Comparison of ENCODE assay signal across 8 cellular contexts in the genomic region with DNA sequence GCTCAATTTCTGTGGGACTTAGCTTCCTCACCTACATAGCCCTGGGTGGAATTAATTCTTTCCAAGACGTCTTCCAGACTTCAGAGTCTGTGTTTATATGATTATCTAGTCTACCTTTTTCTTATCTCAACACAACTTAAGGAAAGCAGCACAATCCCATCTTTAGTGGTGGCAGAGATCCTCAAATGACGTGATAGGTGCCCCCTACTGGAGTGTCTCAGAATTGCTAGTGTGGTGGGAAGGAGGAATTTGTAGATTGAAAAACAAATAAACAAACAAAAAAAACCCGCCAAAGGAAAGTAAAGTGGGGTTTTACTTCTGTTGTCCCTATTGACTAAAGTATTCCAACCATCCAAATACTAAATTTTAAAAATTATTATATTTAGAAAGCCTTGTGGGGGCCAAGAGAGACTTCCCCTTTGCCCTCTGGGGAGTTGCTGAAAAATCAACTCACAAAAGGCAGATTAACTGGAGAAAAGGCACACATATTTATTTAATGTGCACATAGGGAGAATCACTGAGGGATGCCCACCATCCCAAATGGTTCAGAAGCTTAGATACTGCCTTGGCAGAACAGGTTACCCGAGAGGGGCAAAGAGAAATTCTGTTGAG.
DNase-seq lines count a peak whose midpoint lies in the region; ATAC-seq and TF ChIP-seq lines count a peak whose summit lies in the region.

No MANE protein-coding gene starts in this region.

- TF ChIP-seq POLR2A in uterus (IDR thresholded peaks at IDR 0.05) = no peak

- no peaks in the 10 kb centered on the region for H3K36me3 Mint-ChIP-seq in stimulated activated memory B cell treated with anti-CD40 and anti-IgM and Interleukin-4, amounts not matched to agents 10 μg/mL and 1 μg/mL and 100 μg/mL, for 72 hours

- intact Hi-C loops in uterus (cut with DNase I; ENCODE audit: low total_unique reads) = no loop called here

- peak; percentile 26 to 27 for DNase-seq in activated CD4-positive, alpha-beta T cell treated with anti-CD3 and anti-CD28 coated beads for 24 hours (ENCODE audit: low read depth in 2 of 2)
- DNase-seq in activated CD4-positive, alpha-beta T cell treated with anti-CD3 and anti-CD28 coated beads for 1 hour = no peak
- peak; percentile 6 for DNase-seq in RKO (ENCODE audit: low spot score)
- peak; percentile 47 to 62 for DNase-seq in cardiac fibroblast (ENCODE audit: low read depth in 2 of 2)
- DNase-seq in mucosa of gallbladder (ENCODE audit: low spot score) = peak; percentile 13
- DNase-seq in uterus = no peak
- DNase-seq in DMS79 (lab: John Stamatoyannopoulos, UW) = no peak

- no peaks in the 10 kb centered on the region for H3K36me3 ChIP-seq in uterus

- H3K4me1 ChIP-seq in uterus = no peaks in the 10 kb centered on the region

- TF ChIP-seq CTCF in cardiac fibroblast (IDR thresholded peaks at IDR 0.05; ENCODE audit: low read depth, low read length) (peak; percentile 73), uterus (IDR thresholded peaks at IDR 0.05) (peak in 3 of 4 experiments; percentile 26 to 42 (median 35))

- H3K4me3 ChIP-seq in cardiac fibroblast (replicated peaks in 1 of 2; ENCODE audit: low read depth in 2 of 2, low read length in 2 of 2) (no peak overlapping the region), uterus (no peak overlapping the region)

- no peak overlapping the region for H3K27ac ChIP-seq in uterus

- H3K4me3 Mint-ChIP-seq in stimulated activated memory B cell treated with anti-CD40 and anti-IgM and Interleukin-4, amounts not matched to agents 10 μg/mL and 1 μg/mL and 100 μg/mL, for 72 hours = no peak overlapping the region

- H3K4me1 Mint-ChIP-seq in stimulated activated memory B cell treated with anti-CD40 and anti-IgM and Interleukin-4, amounts not matched to agents 10 μg/mL and 1 μg/mL and 100 μg/mL, for 72 hours = no peaks in the 10 kb centered on the region

- H3K9me3 ChIP-seq in uterus = no peaks in the 10 kb centered on the region

- no peak overlapping the region for H3K27ac Mint-ChIP-seq in stimulated activated memory B cell treated with anti-CD40 and anti-IgM and Interleukin-4, amounts not matched to agents 10 μg/mL and 1 μg/mL and 100 μg/mL, for 72 hours

- ATAC-seq in stimulated activated memory B cell treated with anti-CD40 and anti-IgM and Interleukin-4, amounts not matched to agents 10 μg/mL and 1 μg/mL and 100 μg/mL, for 72 hours = no peak

- no peaks in the 10 kb centered on the region for H3K27me3 ChIP-seq in uterus

- no peaks in the 10 kb centered on the region for H3K27me3 Mint-ChIP-seq in stimulated activated memory B cell treated with anti-CD40 and anti-IgM and Interleukin-4, amounts not matched to agents 10 μg/mL and 1 μg/mL and 100 μg/mL, for 72 hours

- no peaks in the 10 kb centered on the region for H3K9me3 Mint-ChIP-seq in stimulated activated memory B cell treated with anti-CD40 and anti-IgM and Interleukin-4, amounts not matched to agents 10 μg/mL and 1 μg/mL and 100 μg/mL, for 72 hours

Comparison
In these comparisons a context has a peak if more than half of its experiments do, and no peak if none do; other contexts are left out.
1. DNase-seq: peak in activated CD4-positive, alpha-beta T cell treated with anti-CD3 and anti-CD28 coated beads for 24 hours (2 of 2), RKO (single experiment), cardiac fibroblast (2 of 2) and mucosa of gallbladder (single experiment); none in activated CD4-positive, alpha-beta T cell treated with anti-CD3 and anti-CD28 coated beads for 1 hour (single experiment), uterus (0 of 2) and DMS79 (single experiment).